8 cellular contexts compared by ENCODE assay signal in genomic region chr17:67475161-67475887, GRCh38.
DNase-seq lines count a peak whose midpoint lies in the region; ATAC-seq and TF ChIP-seq lines count a peak whose summit lies in the region.

No MANE protein-coding gene starts in this region.

- H3K9me3 ChIP-seq in HUES48 (ENCODE audit: control insufficient read depth, insufficient read depth, low read length), result peaks cover 4% of the 10 kb centered on the region

- H3K27me3 ChIP-seq in HUES48 (ENCODE audit: control insufficient read depth, insufficient read depth, low read length), result no peaks in the 10 kb centered on the region

- H3K4me3 Mint-ChIP-seq in endothelial cell (ENCODE audit: unreplicated experiment), result no peak overlapping the region

- peak overlapping the region; percentile 42 for H3K27ac ChIP-seq in HUES48 (ENCODE audit: low read depth, low read length)

- no peak overlapping the region for H3K4me3 ChIP-seq in HUES48 (ENCODE audit: low read depth, low read length)

- H3K4me1 ChIP-seq in HUES48 (ENCODE audit: control insufficient read depth, insufficient read depth, low read length), result peaks cover 38% of the 10 kb centered on the region

- H3K27me3 Mint-ChIP-seq in endothelial cell (ENCODE audit: unreplicated experiment), result peaks cover 3% of the 10 kb centered on the region

- no peaks in the 10 kb centered on the region for H3K9me3 Mint-ChIP-seq in endothelial cell (ENCODE audit: unreplicated experiment)

- DNase-seq in NOMO-1 (lab: John Stamatoyannopoulos, UW; ENCODE audit: unreplicated experiment in 2 of 2) (peak; percentile 86 to 93), endothelial cell (ENCODE audit: low spot score) (peak; percentile 74), middle frontal gyrus (ENCODE audit: extremely low spot score, low spot score) (peak; percentile 81)
- peak; percentile 61 for DNase-seq in activated CD8-positive, alpha-beta memory T cell treated with anti-CD3 and anti-CD28 coated beads, Interleukin-2, amount 50 U/mL, for 1 hour (ENCODE audit: extremely low read depth)
- peak; percentile 55 to 76 for DNase-seq in stimulated activated CD8-positive, alpha-beta memory T cell treated with anti-CD3 and anti-CD28 coated beads, Interleukin-4, amount 100 ng/mL, for 1 hour (ENCODE audit: low read depth in 2 of 2, low spot score in 1 of 2)

- ATAC-seq in HG03196 (IDR thresholded peaks at IDR 0.05; ENCODE audit: unreplicated experiment), result no peak

- H3K4me1 Mint-ChIP-seq in endothelial cell (ENCODE audit: unreplicated experiment), result peaks cover 46% of the 10 kb centered on the region

- no peak overlapping the region for H3K9ac ChIP-seq in HUES48 (ENCODE audit: low read depth, low read length)

- TF ChIP-seq CTCF in GM12801 (IDR thresholded peaks at IDR 0.05; ENCODE audit: extremely low read depth, insufficient read length) (peak; percentile 54), endothelial cell (IDR thresholded peaks at IDR 0.05; ENCODE audit: unreplicated experiment) (peak; percentile 71)

- peak overlapping the region; percentile 66 for H3K27ac Mint-ChIP-seq in endothelial cell (ENCODE audit: unreplicated experiment)

- no peaks in the 10 kb centered on the region for H3K36me3 ChIP-seq in HUES48 (ENCODE audit: control insufficient read depth, insufficient read depth, low read length)

- H3K36me3 Mint-ChIP-seq in endothelial cell (ENCODE audit: low read depth, unreplicated experiment), result no peaks in the 10 kb centered on the region
